21 cellular contexts compared by ENCODE assay signal in genomic region chr16:2966043-2966802, GRCh38. TPM values are rescaled to one million over a fixed set of nuclear protein-coding genes. Genes with fewer than 3 reads are reported as not detected.
DNase-seq lines count a peak whose midpoint lies in the region; ATAC-seq and TF ChIP-seq lines count a peak whose summit lies in the region.
"Had no signal": no experiment of that assay in that cellular context is flagged by ENCODE, and none has a peak within 500 bp of the region (broad histone marks: within the 10 kb centered on the region; RNA-seq: fewer than 3 reads in every experiment).

No MANE protein-coding gene starts in this region.

- H3F3A ChIP-seq in SU-DHL-6 (ENCODE audit: insufficient read depth), result peaks cover 50% of the 10 kb centered on the region

- peak overlapping the region; percentile 72; the same call in 1 of the 2 replicates for H3K9ac ChIP-seq in SU-DHL-6 (ENCODE audit: low read length)

- H3K4me3 ChIP-seq in left ventricle myocardium inferior (peak overlapping the region; percentile 56), SU-DHL-6 (ENCODE audit: insufficient read depth, low read length, poor library complexity, severe bottlenecking) (no peak overlapping the region), lower lobe of right lung (peak overlapping the region; percentile 43), upper lobe of right lung (peak overlapping the region; percentile 16), lower leg skin (ENCODE audit: low read depth, poor library complexity, severe bottlenecking) (no peak overlapping the region)
- H3K4me3 ChIP-seq: cardiac muscle cell, SJSA1, uterus had no signal

- peaks cover 18% of the 10 kb centered on the region for H3K79me2 ChIP-seq in SU-DHL-6 (ENCODE audit: insufficient read depth, low read length)

- DNase-seq in left ventricle myocardium inferior, result no peak
- DNase-seq in Right ventricle myocardium inferior (ENCODE audit: missing footprints), result no peak
- peak; percentile 34 for DNase-seq in lower lobe of right lung
- no peak for DNase-seq in upper lobe of right lung
- no peak for DNase-seq in NCI-H82 (lab: John Stamatoyannopoulos, UW)
- DNase-seq in lower leg skin (ENCODE audit: low spot score in 2 of 2), result no peak
- no peak for DNase-seq in inferior parietal cortex (ENCODE audit: extremely low spot score)
- DNase-seq: activated CD4-positive, alpha-beta T cell treated with anti-CD3 and anti-CD28 coated beads, Interleukin-2, amount 50 U/mL, for 1 hour; COR-L47; effector CD8-positive, alpha-beta T cell; Kasumi-1; NCI-H1436 treated with DMSO at 0.1 percent for 48 hours; stimulated activated naive CD8-positive, alpha-beta T cell treated with anti-CD3 and anti-CD28 coated beads, Interleukin-15, Interleukin-2, amounts not matched to agents 100 U/mL and 50 U/mL, for 24 hours; uterus had no signal

- H3K9me2 ChIP-seq in SU-DHL-6 (replicated peaks; ENCODE audit: insufficient read depth, low read length), result no peaks in the 10 kb centered on the region

- H3K9me3 ChIP-seq in left ventricle myocardium inferior (replicated peaks) (no peaks in the 10 kb centered on the region), SU-DHL-6 (ENCODE audit: insufficient read depth, low read length) (no peaks in the 10 kb centered on the region), lower lobe of right lung (no peaks in the 10 kb centered on the region), upper lobe of right lung (no peaks in the 10 kb centered on the region)
- H3K9me3 ChIP-seq: SJSA1, uterus had no signal

- ATAC-seq in Right ventricle myocardium inferior, result no peak
- no peak for ATAC-seq in lower lobe of right lung
- no peak for ATAC-seq in upper lobe of right lung
- ATAC-seq: activated T-cell treated with anti-CD3 and anti-CD28 coated beads, Interleukin-2, amount 50 U/mL, for 72 hours; stimulated activated naive CD8-positive, alpha-beta T cell treated with anti-CD3 and anti-CD28 coated beads, Interleukin-15, Interleukin-2, amounts not matched to agents 100 U/mL and 50 U/mL, for 24 hours had no signal

- H3K27me3 ChIP-seq in left ventricle myocardium inferior (ENCODE audit: low read depth) (peaks cover 74% of the 10 kb centered on the region), SU-DHL-6 (ENCODE audit: low read length) (no peaks in the 10 kb centered on the region), lower lobe of right lung (ENCODE audit: low read depth) (peaks cover 71% of the 10 kb centered on the region), upper lobe of right lung (peaks cover 67% of the 10 kb centered on the region)

- peak overlapping the region; percentile 77 for H3K4me2 ChIP-seq in SU-DHL-6 (ENCODE audit: low read depth, low read length, poor library complexity, severe bottlenecking)

- H3K4me1 ChIP-seq in left ventricle myocardium inferior (peaks cover 76% of the 10 kb centered on the region), lower lobe of right lung (peaks cover 69% of the 10 kb centered on the region), upper lobe of right lung (peaks cover 45% of the 10 kb centered on the region)

- WGBS in lower leg skin, 2 donors, result 67 to 68% methylated on average over 20 to 35 of the region's 39 CpGs

- TF ChIP-seq CTCF in left ventricle myocardium inferior (IDR thresholded peaks at IDR 0.05; ENCODE audit: borderline replicate concordance) (no peak), SU-DHL-6 (IDR thresholded peaks at IDR 0.05; ENCODE audit: insufficient read depth, low read length, poor library complexity, severe bottlenecking) (no peak), lower lobe of right lung (IDR thresholded peaks at IDR 0.05) (no peak), upper lobe of right lung (IDR thresholded peaks at IDR 0.05) (no peak), lower leg skin (IDR thresholded peaks at IDR 0.05) (no peak)

- H4K20me1 ChIP-seq in SU-DHL-6 (ENCODE audit: low read depth, low read length), result no peaks in the 10 kb centered on the region; the same call in 1 of the 2 replicates

- intact Hi-C loops in left ventricle myocardium inferior (cut with micrococcal nuclease) (no loop called here), Right ventricle myocardium inferior (cut with DNase I) (no loop called here), lower lobe of right lung (cut with DNase I) (no loop called here), upper lobe of right lung (cut with DNase I) (no loop called here), lower leg skin (cut with DNase I; ENCODE audit: low total_unique reads) (no loop called here)

- H3K27ac ChIP-seq in left ventricle myocardium inferior (replicated peaks) (no peak overlapping the region), SU-DHL-6 (ENCODE audit: low read depth, low read length) (peak overlapping the region; percentile 77), lower lobe of right lung (no peak overlapping the region), upper lobe of right lung (no peak overlapping the region)
- H3K27ac ChIP-seq: cardiac muscle cell, SJSA1, uterus had no signal

- TF ChIP-seq POLR2A in lower leg skin (IDR thresholded peaks at IDR 0.05), result no peak

- H3K36me3 ChIP-seq in left ventricle myocardium inferior (no peaks in the 10 kb centered on the region), SU-DHL-6 (ENCODE audit: low read length) (no peaks in the 10 kb centered on the region), lower lobe of right lung (no peaks in the 10 kb centered on the region), upper lobe of right lung (no peaks in the 10 kb centered on the region)
- H3K36me3 ChIP-seq: cardiac muscle cell, uterus had no signal

- H2AFZ ChIP-seq in SU-DHL-6 (ENCODE audit: low read depth, low read length, severe bottlenecking), result no peak overlapping the region

RNA-seq across cellular contexts. Expression of gene KREMEN2, which starts 2.1 kb away (rescaled TPM):
- total RNA-seq in left ventricle myocardium inferior, result not detected
- total RNA-seq in Right ventricle myocardium inferior, result not detected
- total RNA-seq in lower lobe of right lung, result not detected
- total RNA-seq in upper lobe of right lung, result not detected
- 1 to 10 TPM; 1.9 to 3.8 (median 2.5) TPM for total RNA-seq in lower leg skin
- total RNA-seq: activated naive CD8-positive, alpha-beta T cell treated with anti-CD3 and anti-CD28 coated beads for 36 hours; pulmonary artery endothelial cell; SJSA1 had no signal

RNA-seq across cellular contexts. Expression of gene PAQR4, which starts 2.9 kb away (rescaled TPM):
- total RNA-seq in left ventricle myocardium inferior (9.2 TPM), Right ventricle myocardium inferior (11.4 TPM), lower lobe of right lung (10.8 TPM), upper lobe of right lung (7.4 TPM), lower leg skin (10 to 100 TPM in 2 of 4 donors, 1 to 10 TPM in 2; 6.2 to 17.9 (median 10.6) TPM)

RNA-seq across cellular contexts. Expression of gene PKMYT1, which starts 14.0 kb away (rescaled TPM):
- total RNA-seq in left ventricle myocardium inferior (1.3 TPM), Right ventricle myocardium inferior (2.9 TPM), lower lobe of right lung (4.0 TPM), upper lobe of right lung (3.8 TPM), lower leg skin (1 to 10 TPM; 3.0 to 7.4 (median 3.9) TPM)

RNA-seq across cellular contexts. Expression of gene CLDN9, which starts 46.5 kb away (rescaled TPM):
- total RNA-seq in left ventricle myocardium inferior (1.2 TPM), Right ventricle myocardium inferior (0.32 TPM), lower lobe of right lung (1.0 TPM), upper lobe of right lung (0.75 TPM), lower leg skin (under 1 TPM in 2 of 4 donors, not detected in 2; 0.15 to 0.23 TPM)
- total RNA-seq: activated naive CD8-positive, alpha-beta T cell treated with anti-CD3 and anti-CD28 coated beads for 36 hours; pulmonary artery endothelial cell; SJSA1 had no signal

RNA-seq across cellular contexts. Expression of gene CLDN6, which starts 51.8 kb away (rescaled TPM):
- total RNA-seq in left ventricle myocardium inferior, result not detected
- total RNA-seq in Right ventricle myocardium inferior, result not detected
- not detected for total RNA-seq in lower lobe of right lung
- total RNA-seq in upper lobe of right lung, result not detected
- total RNA-seq in lower leg skin, result not detected
- total RNA-seq: activated naive CD8-positive, alpha-beta T cell treated with anti-CD3 and anti-CD28 coated beads for 36 hours; activated T-cell treated with anti-CD3 and anti-CD28 coated beads, Interleukin-2, amount 50 U/mL, for 72 hours; myocyte; pulmonary artery endothelial cell; SJSA1 had no signal

Comparison
In these comparisons a context has a peak if more than half of its experiments do, and no peak if none do; other contexts are left out.
1. H3K4me3 ChIP-seq: peak in left ventricle myocardium inferior (single experiment), lower lobe of right lung (single experiment) and upper lobe of right lung (single experiment); none in SU-DHL-6 (single experiment) and lower leg skin (single experiment).